Comparison of ENCODE assay signal across 2 cellular contexts in the genomic region with DNA sequence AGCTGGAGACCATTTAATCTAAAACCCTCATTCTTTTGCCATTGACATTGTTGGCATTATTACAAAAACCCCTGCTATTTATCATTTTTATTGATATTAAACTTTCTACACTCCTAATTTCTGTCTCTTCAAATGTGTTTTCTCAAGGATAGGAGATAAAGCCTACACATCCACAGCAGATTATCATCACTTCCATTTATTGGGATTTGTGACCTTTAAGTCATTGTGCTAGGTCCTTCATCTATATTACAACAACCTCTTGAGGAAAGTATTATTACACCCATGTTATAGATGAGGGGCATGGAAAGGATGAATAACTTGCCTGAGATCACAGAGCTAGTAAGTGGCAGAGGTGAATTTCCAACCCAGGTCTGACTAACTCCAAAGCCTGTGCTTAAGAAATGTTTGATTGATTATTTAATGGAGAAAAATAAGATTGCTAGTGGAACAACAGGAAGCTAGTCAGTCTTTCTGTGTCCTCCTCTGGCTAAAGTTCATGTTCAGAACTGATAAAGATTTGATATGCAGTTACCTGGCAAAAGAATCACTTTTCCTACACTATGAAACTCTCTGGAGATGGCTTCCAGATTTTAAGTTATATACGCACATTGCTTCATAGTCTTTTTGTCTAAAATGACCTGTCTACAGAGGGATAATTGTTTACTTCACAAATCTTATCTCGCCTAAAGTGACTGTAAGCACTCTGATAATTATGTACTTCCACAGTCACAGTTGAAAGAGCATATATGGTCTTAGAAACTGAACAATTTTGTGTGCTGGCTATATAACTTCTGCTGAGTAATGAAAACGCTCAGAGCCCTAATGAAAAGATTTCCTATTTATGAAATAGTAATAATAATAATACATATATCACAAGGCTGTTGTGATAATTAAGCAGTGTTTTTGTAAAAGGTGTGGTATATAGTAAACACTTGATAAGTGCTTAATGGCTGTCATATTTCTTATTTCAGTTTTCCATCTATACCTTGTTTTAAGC.
TF ChIP-seq lines count a peak whose summit lies in the region.

No MANE protein-coding gene starts in this region.

TF ChIP-seq in A549, 52 proteins besides CTCF, POLR2A, EP300 and RAD21:
- TF ChIP-seq CBX2 (IDR thresholded peaks at IDR 0.05; ENCODE audit: borderline replicate concordance, low read depth): no peak
- peak; percentile 6 for TF ChIP-seq MAFK (IDR thresholded peaks at IDR 0.05; ENCODE audit: partially characterized antibody)

TF ChIP-seq in HepG2, 621 proteins besides CTCF, POLR2A, EP300 and RAD21:
- no peak for TF ChIP-seq ZIK1 (CRISPR knock-in tag; IDR thresholded peaks at IDR 0.05; ENCODE audit: borderline replicate concordance, low read depth)
- TF ChIP-seq EED (CRISPR knock-in tag; IDR thresholded peaks at IDR 0.05): no peak
- no peak for TF ChIP-seq TSC22D2 (CRISPR knock-in tag; IDR thresholded peaks at IDR 0.05; ENCODE audit: borderline replicate concordance)
- no peak for TF ChIP-seq ARID3A (IDR thresholded peaks at IDR 0.05; ENCODE audit: low read depth, low read length)
- TF ChIP-seq MAFF (IDR thresholded peaks at IDR 0.05; ENCODE audit: low read depth, low read length): peak; percentile 53; the same call in 1 of the 2 replicates
- no peak for TF ChIP-seq ZNF841 (CRISPR knock-in tag; IDR thresholded peaks at IDR 0.05; ENCODE audit: borderline replicate concordance)
- peak in 1 of 2 experiments; percentile 66; a peak in 2 of 4 replicates for TF ChIP-seq MAFK (conservative IDR thresholded peaks at IDR 0.05 in 1 of 2, IDR thresholded peaks at IDR 0.05 in 1 of 2; ENCODE audit: low read length in 2 of 2)
- TF ChIP-seq ZNF484 (CRISPR knock-in tag; IDR thresholded peaks at IDR 0.05; ENCODE audit: borderline replicate concordance, low read depth): no peak
- no peak for TF ChIP-seq RBAK (CRISPR knock-in tag; IDR thresholded peaks at IDR 0.05)
- no peak for TF ChIP-seq SRY (CRISPR knock-in tag; IDR thresholded peaks at IDR 0.05)
- no peak for TF ChIP-seq MTF2 (CRISPR knock-in tag; IDR thresholded peaks at IDR 0.05; ENCODE audit: borderline replicate concordance)
- no peak for TF ChIP-seq ZNF264 (CRISPR knock-in tag; IDR thresholded peaks at IDR 0.05)
- 0 out of 2 replicates have a peak, but pooled peaks have one; percentile 5 for TF ChIP-seq RBFOX2 (IDR thresholded peaks at IDR 0.05; ENCODE audit: low read depth, low read length)
- no peak for TF ChIP-seq NAIF1 (CRISPR knock-in tag; IDR thresholded peaks at IDR 0.05; ENCODE audit: borderline replicate concordance)
- no peak for TF ChIP-seq MXD4 (CRISPR knock-in tag; IDR thresholded peaks at IDR 0.05)
- TF ChIP-seq, protein P1, sequence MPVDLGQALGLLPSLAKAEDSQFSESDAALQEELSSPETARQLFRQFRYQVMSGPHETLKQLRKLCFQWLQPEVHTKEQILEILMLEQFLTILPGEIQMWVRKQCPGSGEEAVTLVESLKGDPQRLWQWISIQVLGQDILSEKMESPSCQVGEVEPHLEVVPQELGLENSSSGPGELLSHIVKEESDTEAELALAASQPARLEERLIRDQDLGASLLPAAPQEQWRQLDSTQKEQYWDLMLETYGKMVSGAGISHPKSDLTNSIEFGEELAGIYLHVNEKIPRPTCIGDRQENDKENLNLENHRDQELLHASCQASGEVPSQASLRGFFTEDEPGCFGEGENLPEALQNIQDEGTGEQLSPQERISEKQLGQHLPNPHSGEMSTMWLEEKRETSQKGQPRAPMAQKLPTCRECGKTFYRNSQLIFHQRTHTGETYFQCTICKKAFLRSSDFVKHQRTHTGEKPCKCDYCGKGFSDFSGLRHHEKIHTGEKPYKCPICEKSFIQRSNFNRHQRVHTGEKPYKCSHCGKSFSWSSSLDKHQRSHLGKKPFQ (CRISPR knock-in tag; IDR thresholded peaks at IDR 0.05; ENCODE audit: insufficient replicate concordance): no peak
- no peak for TF ChIP-seq NFYB (CRISPR knock-in tag; IDR thresholded peaks at IDR 0.05)
- TF ChIP-seq, protein P2, sequence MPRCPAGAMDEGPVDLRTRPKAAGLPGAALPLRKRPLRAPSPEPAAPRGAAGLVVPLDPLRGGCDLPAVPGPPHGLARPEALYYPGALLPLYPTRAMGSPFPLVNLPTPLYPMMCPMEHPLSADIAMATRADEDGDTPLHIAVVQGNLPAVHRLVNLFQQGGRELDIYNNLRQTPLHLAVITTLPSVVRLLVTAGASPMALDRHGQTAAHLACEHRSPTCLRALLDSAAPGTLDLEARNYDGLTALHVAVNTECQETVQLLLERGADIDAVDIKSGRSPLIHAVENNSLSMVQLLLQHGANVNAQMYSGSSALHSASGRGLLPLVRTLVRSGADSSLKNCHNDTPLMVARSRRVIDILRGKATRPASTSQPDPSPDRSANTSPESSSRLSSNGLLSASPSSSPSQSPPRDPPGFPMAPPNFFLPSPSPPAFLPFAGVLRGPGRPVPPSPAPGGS (CRISPR knock-in tag; IDR thresholded peaks at IDR 0.05): no peak
- TF ChIP-seq ATF7-NPFF (CRISPR knock-in tag; IDR thresholded peaks at IDR 0.05; ENCODE audit: low read depth): no peak
- no peak for TF ChIP-seq CREB3 (CRISPR knock-in tag; IDR thresholded peaks at IDR 0.05)
- peak; percentile 28 for TF ChIP-seq RBM22 (optimal IDR thresholded peaks at IDR 0.05; ENCODE audit: low read length)
- TF ChIP-seq GATA4 (IDR thresholded peaks at IDR 0.05; ENCODE audit: borderline replicate concordance, low read depth): no peak
- TF ChIP-seq FOXM1 (CRISPR knock-in tag; IDR thresholded peaks at IDR 0.05): no peak
- TF ChIP-seq, protein P3, sequence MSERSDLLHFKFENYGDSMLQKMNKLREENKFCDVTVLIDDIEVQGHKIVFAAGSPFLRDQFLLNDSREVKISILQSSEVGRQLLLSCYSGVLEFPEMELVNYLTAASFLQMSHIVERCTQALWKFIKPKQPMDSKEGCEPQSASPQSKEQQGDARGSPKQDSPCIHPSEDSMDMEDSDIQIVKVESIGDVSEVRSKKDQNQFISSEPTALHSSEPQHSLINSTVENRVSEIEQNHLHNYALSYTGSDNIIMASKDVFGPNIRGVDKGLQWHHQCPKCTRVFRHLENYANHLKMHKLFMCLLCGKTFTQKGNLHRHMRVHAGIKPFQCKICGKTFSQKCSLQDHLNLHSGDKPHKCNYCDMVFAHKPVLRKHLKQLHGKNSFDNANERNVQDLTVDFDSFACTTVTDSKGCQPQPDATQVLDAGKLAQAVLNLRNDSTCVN (CRISPR knock-in tag; IDR thresholded peaks at IDR 0.05; ENCODE audit: borderline replicate concordance): no peak
- TF ChIP-seq ZNF777 (CRISPR knock-in tag; IDR thresholded peaks at IDR 0.05): no peak
- TF ChIP-seq ATRX (CRISPR knock-in tag; IDR thresholded peaks at IDR 0.05; ENCODE audit: borderline replicate concordance): no peak
- no peak for TF ChIP-seq HDAC6 (IDR thresholded peaks at IDR 0.05; ENCODE audit: low read depth, low read length)
- TF ChIP-seq CBX5 (CRISPR knock-in tag; IDR thresholded peaks at IDR 0.05; ENCODE audit: borderline replicate concordance): no peak
- TF ChIP-seq NR0B2 (CRISPR knock-in tag; IDR thresholded peaks at IDR 0.05): no peak
- TF ChIP-seq ZNF292 (CRISPR knock-in tag; IDR thresholded peaks at IDR 0.05; ENCODE audit: borderline replicate concordance, low read depth): no peak
- TF ChIP-seq, protein P4, sequence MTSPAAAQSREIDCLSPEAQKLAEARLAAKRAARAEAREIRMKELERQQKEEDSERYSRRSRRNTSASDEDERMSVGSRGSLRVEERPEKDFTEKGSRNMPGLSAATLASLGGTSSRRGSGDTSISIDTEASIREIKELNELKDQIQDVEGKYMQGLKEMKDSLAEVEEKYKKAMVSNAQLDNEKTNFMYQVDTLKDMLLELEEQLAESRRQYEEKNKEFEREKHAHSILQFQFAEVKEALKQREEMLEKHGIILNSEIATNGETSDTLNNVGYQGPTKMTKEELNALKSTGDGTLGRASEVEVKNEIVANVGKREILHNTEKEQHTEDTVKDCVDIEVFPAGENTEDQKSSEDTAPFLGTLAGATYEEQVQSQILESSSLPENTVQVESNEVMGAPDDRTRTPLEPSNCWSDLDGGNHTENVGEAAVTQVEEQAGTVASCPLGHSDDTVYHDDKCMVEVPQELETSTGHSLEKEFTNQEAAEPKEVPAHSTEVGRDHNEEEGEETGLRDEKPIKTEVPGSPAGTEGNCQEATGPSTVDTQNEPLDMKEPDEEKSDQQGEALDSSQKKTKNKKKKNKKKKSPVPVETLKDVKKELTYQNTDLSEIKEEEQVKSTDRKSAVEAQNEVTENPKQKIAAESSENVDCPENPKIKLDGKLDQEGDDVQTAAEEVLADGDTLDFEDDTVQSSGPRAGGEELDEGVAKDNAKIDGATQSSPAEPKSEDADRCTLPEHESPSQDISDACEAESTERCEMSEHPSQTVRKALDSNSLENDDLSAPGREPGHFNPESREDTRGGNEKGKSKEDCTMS (CRISPR knock-in tag; conservative IDR thresholded peaks at IDR 0.05): no peak
